8 cellular contexts compared by ENCODE assay signal in genomic region chr14:89027097-89027740, GRCh38.
A peak's percentile ranks its signal among the peaks of the same experiment; 100 is the strongest.
DNase-seq lines count a peak whose midpoint lies in the region; ATAC-seq and TF ChIP-seq lines count a peak whose summit lies in the region.

No MANE protein-coding gene starts in this region.

- peaks cover 5% of the 10 kb centered on the region for H3K27me3 Mint-ChIP-seq in glutamatergic neuron (ENCODE audit: unreplicated experiment)

- in situ Hi-C loops in ACHN (cut with HindIII; ENCODE audit: low pct_ligation_motif_present, low pct_unique_long_range_greater_than_20kb, low sequenced_read_pairs) = no loop called here

- no peak for TF ChIP-seq POLR2A in testis (IDR thresholded peaks at IDR 0.05)

- H3K9me2 ChIP-seq in OCI-LY7 (ENCODE audit: insufficient read depth, low read length) = no peaks in the 10 kb centered on the region

- peak; percentile 47 for DNase-seq in ACHN
- peak; percentile 49 for DNase-seq in OCI-LY7 (ENCODE audit: low spot score)
- DNase-seq in activated naive CD4-positive, alpha-beta T cell (lab: John Stamatoyannopoulos, UW) = peak; percentile 17 to 58 (median 32)
- DNase-seq in glutamatergic neuron = peak; percentile 75
- DNase-seq in nucleus accumbens (lab: John Stamatoyannopoulos, UW) = peak in 41 of 56 donors; percentile 4 to 67 (median 22)
- DNase-seq in testis = peak; percentile 54

- H3K36me3 ChIP-seq in OCI-LY7 (ENCODE audit: insufficient read depth, low read length) (no peaks in the 10 kb centered on the region), testis (ENCODE audit: low read depth, missing control alignments) (no peaks in the 10 kb centered on the region)

- H3K4me3 Mint-ChIP-seq in glutamatergic neuron (ENCODE audit: unreplicated experiment) = peak overlapping the region; percentile 86

- H3K27ac Mint-ChIP-seq in glutamatergic neuron (ENCODE audit: unreplicated experiment) = peak overlapping the region; percentile 26

- intact Hi-C loops in OCI-LY7 (cut with micrococcal nuclease; ENCODE audit: unreplicated experiment) = loop anchor here (1.0 to 5.0 kb wide), 2 partner anchors 888 to 1210 kb away; no protein-coding TSS in a partner anchor
- intact Hi-C loops in testis (cut with DNase I; ENCODE audit: low total_unique reads) = no loop called here

- H3K4me3 ChIP-seq in OCI-LY7 (ENCODE audit: low read depth, low read length, poor library complexity, severe bottlenecking) = peak overlapping the region; percentile 61
- peak overlapping the region; percentile 49 to 61 for H3K4me3 ChIP-seq in testis

- no peaks in the 10 kb centered on the region for H3K36me3 Mint-ChIP-seq in glutamatergic neuron (ENCODE audit: unreplicated experiment)

- ATAC-seq in GM18858 (IDR thresholded peaks at IDR 0.05; ENCODE audit: unreplicated experiment) (peak; percentile 72), HG03066 (IDR thresholded peaks at IDR 0.05; ENCODE audit: low read depth, unreplicated experiment) (peak; percentile 71)

- H3K27me3 ChIP-seq in testis = no peaks in the 10 kb centered on the region

- no peaks in the 10 kb centered on the region for H3K79me2 ChIP-seq in OCI-LY7 (ENCODE audit: insufficient read depth, low read depth, low read length)

- H3K9me3 Mint-ChIP-seq in glutamatergic neuron (ENCODE audit: unreplicated experiment) = peaks cover 5% of the 10 kb centered on the region

- H3K27ac ChIP-seq in OCI-LY7 (ENCODE audit: low read depth, low read length, poor library complexity, severe bottlenecking) = no peak overlapping the region
- no peak overlapping the region for H3K27ac ChIP-seq in testis

- 0 to 2% methylated on average over 20 to 58 of the region's 68 CpGs for WGBS in testis, 2 donors

- H3K4me2 ChIP-seq in OCI-LY7 (ENCODE audit: low read length) = peak overlapping the region; percentile 89

- no peaks in the 10 kb centered on the region for H3K9me3 ChIP-seq in OCI-LY7 (ENCODE audit: low read length)
- no peaks in the 10 kb centered on the region for H3K9me3 ChIP-seq in testis

- CTCF ChIA-PET in OCI-LY7 (lab: Charles Lee; ENCODE audit: unreplicated experiment) = no interaction called here

- POLR2A ChIA-PET in OCI-LY7 (lab: Charles Lee) = no interaction called here

- H2AFZ ChIP-seq in OCI-LY7 (ENCODE audit: low read length) = peak overlapping the region; percentile 30; the same call in 1 of the 2 replicates

- H4K20me1 ChIP-seq in OCI-LY7 (ENCODE audit: insufficient read depth, low read length) = no peaks in the 10 kb centered on the region

- BruUV-seq in OCI-LY7 (replicated peaks; lab: Mats Ljungman, UMichigan) = no TSS peak

- H3K4me1 ChIP-seq in OCI-LY7 (ENCODE audit: insufficient read depth, low read length, poor library complexity, severe bottlenecking) (peaks cover 4% of the 10 kb centered on the region), testis (peaks cover 4% of the 10 kb centered on the region)

- TF ChIP-seq CTCF in OCI-LY7 (conservative IDR thresholded peaks at IDR 0.05; ENCODE audit: low read length) (peak; percentile 83), glutamatergic neuron (IDR thresholded peaks at IDR 0.05; ENCODE audit: partially characterized antibody, unreplicated experiment) (peak; percentile 99), testis (IDR thresholded peaks at IDR 0.05) (peak; percentile 75 to 95 (median 89))

- H3K4me1 Mint-ChIP-seq in glutamatergic neuron (ENCODE audit: low read depth, unreplicated experiment) = peaks cover 16% of the 10 kb centered on the region

Comparison
In these comparisons a context has a peak if more than half of its experiments do, and no peak if none do; other contexts are left out.
1. DNase-seq: peak in every context shown above with its lines; median percentile 75 in glutamatergic neuron; 54 in testis; 49 in OCI-LY7; 47 in ACHN; 32 in activated naive CD4-positive, alpha-beta T cell; 22 in nucleus accumbens.